13 cellular contexts compared by ENCODE assay signal in the genomic region with DNA sequence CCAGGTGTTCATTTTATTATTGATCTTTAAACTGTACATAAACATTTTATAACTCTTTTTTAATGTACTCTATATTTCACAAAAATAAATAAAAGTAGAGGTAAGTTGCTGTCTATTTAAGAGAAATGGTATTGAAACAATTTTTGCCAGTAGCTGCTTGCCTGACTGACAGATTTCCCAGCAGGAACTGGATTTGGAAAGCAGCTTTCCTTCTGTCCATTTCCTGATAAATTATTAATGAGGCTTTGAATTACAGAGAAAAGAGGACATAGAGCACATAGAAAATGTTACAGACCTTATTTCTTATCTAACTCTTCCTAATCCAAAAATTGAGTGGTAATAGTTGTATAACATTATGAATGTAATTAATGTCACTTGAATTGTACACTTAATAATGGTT.
"Had no signal": no experiment of that assay in that cellular context is flagged by ENCODE, and none has a peak within 500 bp of the region (broad histone marks: within the 10 kb centered on the region; RNA-seq: fewer than 3 reads in every experiment).

No MANE protein-coding gene starts in this region.

- H3K4me1 Mint-ChIP-seq: activated naive CD4-positive, alpha-beta T cell treated with anti-CD3 and anti-CD28 coated beads, Interleukin-2, amount 50 U/mL, for 24 hours; central memory CD8-positive, alpha-beta T cell; natural killer cell had no signal

- H3K27ac Mint-ChIP-seq: activated naive CD4-positive, alpha-beta T cell treated with anti-CD3 and anti-CD28 coated beads, Interleukin-2, amount 50 U/mL, for 24 hours; activated T-cell treated with anti-CD3 and anti-CD28 coated beads, Interleukin-2, amount 50 U/mL, for 72 hours; natural killer cell had no signal

- H3K4me3 Mint-ChIP-seq: activated naive CD4-positive, alpha-beta T cell treated with anti-CD3 and anti-CD28 coated beads, Interleukin-2, amount 50 U/mL, for 24 hours; activated T-cell treated with anti-CD3 and anti-CD28 coated beads, Interleukin-2, amount 50 U/mL, for 72 hours; central memory CD8-positive, alpha-beta T cell; natural killer cell had no signal

- H3K36me3 Mint-ChIP-seq: activated naive CD4-positive, alpha-beta T cell treated with anti-CD3 and anti-CD28 coated beads, Interleukin-2, amount 50 U/mL, for 24 hours; natural killer cell had no signal

- FAIRE-seq: islet of Langerhans had no signal

- DNase-seq: activated CD4-positive, alpha-beta T cell treated with anti-CD3 and anti-CD28 coated beads, Interleukin-2, amount 50 U/mL, for 4 hours; activated effector memory CD4-positive, alpha-beta T cell treated with anti-CD3 and anti-CD28 coated beads, Interleukin-2, amount 50 U/mL, for 16 hours; activated T-cell treated with anti-CD3 and anti-CD28 coated beads, Interleukin-2, amount 50 U/mL, for 72 hours; colonic mucosa; foreskin keratinocyte; natural killer cell; stimulated activated CD4-positive, alpha-beta T cell treated with anti-CD3 and anti-CD28 coated beads, Interleukin-12 subunit alpha, Interleukin-12 subunit beta, amount 100 ng/mL, for 4 hours; stimulated activated CD4-positive, alpha-beta T cell treated with anti-CD3 and anti-CD28 coated beads, Interleukin-2, amount 100 ng/mL, for 24 hours; stimulated activated naive CD4-positive, alpha-beta T cell treated with Interleukin-2 at 50 U/mL for 16 hours; thyroid gland had no signal

- H3K9me3 Mint-ChIP-seq: activated naive CD4-positive, alpha-beta T cell treated with anti-CD3 and anti-CD28 coated beads, Interleukin-2, amount 50 U/mL, for 24 hours; activated T-cell treated with anti-CD3 and anti-CD28 coated beads, Interleukin-2, amount 50 U/mL, for 72 hours; central memory CD8-positive, alpha-beta T cell; natural killer cell had no signal
